In genomic region chr21:17931080-17931479, GRCh38 we compare ENCODE assay signal across 10 cellular contexts.
DNase-seq lines count a peak whose midpoint lies in the region; ATAC-seq and TF ChIP-seq lines count a peak whose summit lies in the region.
"Had no signal": no experiment of that assay in that cellular context is flagged by ENCODE, and none has a peak within 500 bp of the region (broad histone marks: within the 10 kb centered on the region; RNA-seq: fewer than 3 reads in every experiment).

No MANE protein-coding gene starts in this region.

- no peak overlapping the region for H3K4me2 ChIP-seq in neural progenitor cell

- no peaks in the 10 kb centered on the region for H3K9me3 ChIP-seq in RWPE2 (ENCODE audit: severe bottlenecking)
- H3K9me3 ChIP-seq in neural progenitor cell (ENCODE audit: low read depth), result no peaks in the 10 kb centered on the region

- H3K79me2 ChIP-seq in neural progenitor cell (ENCODE audit: low read depth), result no peaks in the 10 kb centered on the region

- no peaks in the 10 kb centered on the region for H3F3A ChIP-seq in neural progenitor cell (ENCODE audit: low read depth)

- no peaks in the 10 kb centered on the region for H4K20me1 ChIP-seq in neural progenitor cell (ENCODE audit: low read depth)

- intact Hi-C loops in activated CD4-positive, alpha-beta T cell treated with anti-CD3 and anti-CD28 coated beads, Interleukin-2, amount 10 ng/mL, durations not matched to agents 24 days and 14 days (cut with micrococcal nuclease), result no loop called here

- no peaks in the 10 kb centered on the region for H3K9me3 Mint-ChIP-seq in activated CD4-positive, alpha-beta T cell treated with anti-CD3 and anti-CD28 coated beads, Interleukin-2, amount 10 ng/mL, durations not matched to agents 24 days and 14 days
- peaks cover 5% of the 10 kb centered on the region for H3K9me3 Mint-ChIP-seq in neural progenitor cell
- H3K9me3 Mint-ChIP-seq: activated T-cell treated with anti-CD3 and anti-CD28 coated beads, Interleukin-2, amount 50 U/mL, for 72 hours had no signal

- peaks cover 2% of the 10 kb centered on the region for H3K27me3 Mint-ChIP-seq in activated CD4-positive, alpha-beta T cell treated with anti-CD3 and anti-CD28 coated beads, Interleukin-2, amount 10 ng/mL, durations not matched to agents 24 days and 14 days
- no peaks in the 10 kb centered on the region for H3K27me3 Mint-ChIP-seq in neural progenitor cell (ENCODE audit: insufficient read depth, low read depth)

- no peak overlapping the region for H2AFZ ChIP-seq in neural progenitor cell (replicated peaks)

- H3K36me3 ChIP-seq in RWPE2 (ENCODE audit: low read depth) (no peaks in the 10 kb centered on the region), neural progenitor cell (no peaks in the 10 kb centered on the region)

- peak; percentile 28 for DNase-seq in activated CD4-positive, alpha-beta T cell treated with anti-CD3 and anti-CD28 coated beads for 48 hours
- DNase-seq in activated CD4-positive, alpha-beta T cell treated with anti-CD3 and anti-CD28 coated beads, Interleukin-2, amount 10 ng/mL, durations not matched to agents 24 days and 14 days, result no peak
- no peak for DNase-seq in RWPE2 (ENCODE audit: low spot score)
- no peak for DNase-seq in neural progenitor cell (ENCODE audit: low spot score)
- DNase-seq in D341Med (ENCODE audit: low spot score), result no peak
- DNase-seq in epidermal melanocyte (ENCODE audit: insufficient read length, low spot score), result no peak
- DNase-seq: activated T-cell treated with anti-CD3 and anti-CD28 coated beads, Interleukin-2, amount 50 U/mL, for 72 hours; foreskin fibroblast had no signal

- H3K9ac ChIP-seq in neural progenitor cell, result no peak overlapping the region

- H3K4me1 Mint-ChIP-seq in activated CD4-positive, alpha-beta T cell treated with anti-CD3 and anti-CD28 coated beads, Interleukin-2, amount 10 ng/mL, durations not matched to agents 24 days and 14 days, result no peaks in the 10 kb centered on the region
- H3K4me1 Mint-ChIP-seq in neural progenitor cell, result peaks cover 8% of the 10 kb centered on the region

- H3K27me3 ChIP-seq in RWPE2 (ENCODE audit: insufficient read depth, poor library complexity, severe bottlenecking) (peaks cover 3% of the 10 kb centered on the region), neural progenitor cell (no peaks in the 10 kb centered on the region)

- TF ChIP-seq CTCF in RWPE2 (IDR thresholded peaks at IDR 0.05; ENCODE audit: poor library complexity, severe bottlenecking) (peak; percentile 24), neural progenitor cell (IDR thresholded peaks at IDR 0.05) (peak; percentile 35)

- no peak overlapping the region for H3K4me3 Mint-ChIP-seq in activated CD4-positive, alpha-beta T cell treated with anti-CD3 and anti-CD28 coated beads, Interleukin-2, amount 10 ng/mL, durations not matched to agents 24 days and 14 days
- H3K4me3 Mint-ChIP-seq in neural progenitor cell, result no peak overlapping the region

- no peak overlapping the region for H3K4me3 ChIP-seq in RWPE2 (ENCODE audit: severe bottlenecking)
- H3K4me3 ChIP-seq in neural progenitor cell, result no peak overlapping the region

- no peaks in the 10 kb centered on the region for H3K36me3 Mint-ChIP-seq in activated CD4-positive, alpha-beta T cell treated with anti-CD3 and anti-CD28 coated beads, Interleukin-2, amount 10 ng/mL, durations not matched to agents 24 days and 14 days (ENCODE audit: low read depth)
- no peaks in the 10 kb centered on the region for H3K36me3 Mint-ChIP-seq in neural progenitor cell

- H3K27ac Mint-ChIP-seq in activated CD4-positive, alpha-beta T cell treated with anti-CD3 and anti-CD28 coated beads, Interleukin-2, amount 10 ng/mL, durations not matched to agents 24 days and 14 days, result no peak overlapping the region
- no peak overlapping the region for H3K27ac Mint-ChIP-seq in neural progenitor cell
- H3K27ac Mint-ChIP-seq: activated T-cell treated with anti-CD3 and anti-CD28 coated beads, Interleukin-2, amount 50 U/mL, for 72 hours had no signal

- no peak overlapping the region for H3K27ac ChIP-seq in RWPE2 (ENCODE audit: poor library complexity, severe bottlenecking)
- H3K27ac ChIP-seq in neural progenitor cell, result no peak overlapping the region

- no peaks in the 10 kb centered on the region for H3K4me1 ChIP-seq in RWPE2 (ENCODE audit: insufficient read depth, poor library complexity, severe bottlenecking)
- H3K4me1 ChIP-seq in neural progenitor cell, result peaks cover 17% of the 10 kb centered on the region

- ATAC-seq in HG02588 (IDR thresholded peaks at IDR 0.05; ENCODE audit: unreplicated experiment), result peak; percentile 80
- ATAC-seq in RWPE2 (ENCODE audit: low read depth), result no peak
- ATAC-seq in GM19397 (IDR thresholded peaks at IDR 0.05; ENCODE audit: unreplicated experiment), result no peak
- ATAC-seq: activated T-cell treated with anti-CD3 and anti-CD28 coated beads, Interleukin-2, amount 50 U/mL, for 72 hours had no signal
